Comparison of ENCODE assay signal across 8 cellular contexts in genomic region chr4:26860157-26860921, GRCh38. TPM values are rescaled to one million over a fixed set of nuclear protein-coding genes. Genes with fewer than 3 reads are reported as not detected.
A peak's percentile ranks its signal among the peaks of the same experiment; 100 is the strongest.
DNase-seq lines count a peak whose midpoint lies in the region; ATAC-seq, FAIRE-seq and TF ChIP-seq lines count a peak whose summit lies in the region.

TSS of gene STIM2 (plus strand) at chr4:26860841.

- no peaks in the 10 kb centered on the region for H3K9me3 ChIP-seq in adrenal gland (replicated peaks in 1 of 3)
- H3K9me3 ChIP-seq in heart left ventricle: no peaks in the 10 kb centered on the region
- H3K9me3 ChIP-seq in upper lobe of left lung: no peaks in the 10 kb centered on the region

- TF ChIP-seq CTCF in adrenal gland (IDR thresholded peaks at IDR 0.05) (peak; percentile 8 to 58 (median 43)), heart left ventricle (IDR thresholded peaks at IDR 0.05) (peak in 10 of 12 donors; percentile 12 to 55 (median 32)), upper lobe of left lung (IDR thresholded peaks at IDR 0.05) (peak in 5 of 6 experiments; percentile 48 to 72 (median 69))

- H3K27me3 ChIP-seq in adrenal gland (no peaks in the 10 kb centered on the region), heart left ventricle (no peaks in the 10 kb centered on the region), upper lobe of left lung (no peaks in the 10 kb centered on the region)

- TF ChIP-seq EP300 in upper lobe of left lung (IDR thresholded peaks at IDR 0.05): peak in 1 of 4 donors; percentile 6

- 0% methylated on average over 38 to 74 of the region's 74 CpGs for WGBS in adrenal gland, 4 donors
- WGBS in heart left ventricle, 4 donors: 1% methylated on average over 17 to 74 of the region's 74 CpGs
- WGBS in upper lobe of left lung, 2 donors: 0 to 1% methylated on average over 28 to 54 of the region's 74 CpGs

- peaks cover 18 to 50% of the 10 kb centered on the region in 2 donors for H3K4me1 ChIP-seq in adrenal gland (replicated peaks in 1 of 2)
- H3K4me1 ChIP-seq in heart left ventricle: peaks cover 0 to 63% (median 39%) of the 10 kb centered on the region in 12 donors
- peaks cover 34 to 47% (median 42%) of the 10 kb centered on the region in 4 donors for H3K4me1 ChIP-seq in upper lobe of left lung

- TF ChIP-seq POLR2A in GM12892 (IDR thresholded peaks at IDR 0.05; ENCODE audit: low read depth, low read length): peak; percentile 75
- peak; percentile 59 to 92 for TF ChIP-seq POLR2A in adrenal gland (IDR thresholded peaks at IDR 0.05)
- peak in 1 of 2 donors; percentile 94 for TF ChIP-seq POLR2A in heart left ventricle (IDR thresholded peaks at IDR 0.05)
- TF ChIP-seq POLR2A in upper lobe of left lung (IDR thresholded peaks at IDR 0.05): peak in 3 of 4 donors; percentile 70 to 96 (median 79)

- no peaks in the 10 kb centered on the region for H3K36me3 ChIP-seq in adrenal gland (replicated peaks in 1 of 2)
- no peaks in the 10 kb centered on the region for H3K36me3 ChIP-seq in heart left ventricle
- no peaks in the 10 kb centered on the region for H3K36me3 ChIP-seq in upper lobe of left lung

- DNase-seq in GM12892 (ENCODE audit: insufficient read length): peak; percentile 60
- peak; percentile 97 for DNase-seq in NCI-H146 (lab: John Stamatoyannopoulos, UW)
- peak; percentile 94 to 98 (median 95) for DNase-seq in T-helper 1 cell
- DNase-seq in adrenal gland: peak; percentile 96 to 98 (median 96)
- DNase-seq in heart left ventricle: peak; percentile 96 to 99 (median 97)
- DNase-seq in posterior cingulate gyrus: peak; percentile 92 to 99 (median 97)
- DNase-seq in upper lobe of left lung: peak; percentile 97 to 100

- H3K27ac ChIP-seq in adrenal gland: peak within 1 kb of the TSS; percentile 40 to 99 (median 92)
- H3K27ac ChIP-seq in heart left ventricle: peak within 1 kb of the TSS; percentile 56 to 97 (median 94)
- H3K27ac ChIP-seq in upper lobe of left lung: peak within 1 kb of the TSS; percentile 92 to 97 (median 96)

- peak; percentile 98 for FAIRE-seq in GM12892 (lab: Jason Lieb, UNC)

- peak; percentile 50 for ATAC-seq in HG02852 (IDR thresholded peaks at IDR 0.05; ENCODE audit: unreplicated experiment)
- peak; percentile 93 to 96 (median 94) for ATAC-seq in heart left ventricle
- ATAC-seq in upper lobe of left lung (ENCODE audit: low FRiP score in 2 of 2): peak; percentile 91 to 97

- intact Hi-C loops in adrenal gland (cut with DNase I): loop anchor here (5.0 to 10.0 kb wide), 2 partner anchors 124 to 147 kb away; no protein-coding TSS in a partner anchor
- intact Hi-C loops in heart left ventricle (cut with DNase I): loop anchor here in 6 of 10 donors (2.0 to 10.0 kb wide), 12 partner anchors 46 to 543 kb away; partner anchors contain the start of gene TBC1D19 (in 2 of the 6)
- intact Hi-C loops in posterior cingulate gyrus (cut with DNase I): loop anchor here (5.0 kb wide), 1 partner anchor 278 kb away; the partner anchor contains the start of gene TBC1D19

- H3K4me3 ChIP-seq in adrenal gland: peak within 1 kb of the TSS; percentile 12 to 98 (median 72)
- peak within 1 kb of the TSS; percentile 61 to 93 (median 82) for H3K4me3 ChIP-seq in heart left ventricle
- peak within 1 kb of the TSS; percentile 85 to 94 (median 90) for H3K4me3 ChIP-seq in upper lobe of left lung

RNA-seq across cellular contexts. Expression of gene STIM2, which starts in this region (rescaled TPM):
- polyA plus RNA-seq in GM12892 (2012; ENCODE audit: missing spikeins): 18.7 TPM
- total RNA-seq in adrenal gland (10 to 100 TPM in 7 of 8 donors, 1 to 10 TPM in 1; 7.5 to 21.4 (median 17.3) TPM), heart left ventricle (10 to 100 TPM in 4 of 9 donors, 1 to 10 TPM in 5; 7.5 to 17.3 (median 9.9) TPM), upper lobe of left lung (10 to 100 TPM; 21.6 to 54.3 (median 37.8) TPM)
- polyA plus RNA-seq in adrenal gland (10 to 100 TPM; 11.0 to 12.7 (median 11.7) TPM), heart left ventricle (1 to 10 TPM; 4.6 to 6.7 TPM)

Comparison
In these comparisons a context has a peak if more than half of its experiments do, and no peak if none do; other contexts are left out.
1. Peak in every context shown above with its lines: DNase-seq, ATAC-seq, H3K4me3 ChIP-seq and H3K27ac ChIP-seq.